25 cellular contexts compared by ENCODE assay signal in genomic region chr4:152340818-152341217, GRCh38.
"Had no signal": no experiment of that assay in that cellular context is flagged by ENCODE, and none has a peak within 500 bp of the region (broad histone marks: within the 10 kb centered on the region; RNA-seq: fewer than 3 reads in every experiment).

No MANE protein-coding gene starts in this region.

- H3K27me3 Mint-ChIP-seq: activated CD4-positive, alpha-beta memory T cell treated with anti-CD3 and anti-CD28 coated beads for 36 hours; activated naive CD8-positive, alpha-beta T cell treated with anti-CD3 and anti-CD28 coated beads for 36 hours; naive thymus-derived CD8-positive, alpha-beta T cell had no signal

- H3K4me1 Mint-ChIP-seq: neural crest cell had no signal

- H3K27me3 ChIP-seq: adrenal gland, brain microvascular endothelial cell, pancreas had no signal

- H3K4me1 ChIP-seq: adrenal gland, pancreas, prostate gland had no signal

- H3K4me3 ChIP-seq: adrenal gland, coronary artery, pancreas, prostate gland, thoracic aorta had no signal

- H3K27ac ChIP-seq: adrenal gland, brain microvascular endothelial cell, coronary artery, pancreas, prostate gland, thoracic aorta, VCaP had no signal

- ATAC-seq: activated CD4-positive, CD25-positive, alpha-beta regulatory T cell treated with anti-CD3 and anti-CD28 coated beads, Interleukin-2, amount 50 U/mL, for 24 hours; left colon; naive thymus-derived CD8-positive, alpha-beta T cell had no signal

- DNase-seq: activated CD4-positive, alpha-beta memory T cell treated with anti-CD3 and anti-CD28 coated beads for 36 hours; activated CD4-positive, alpha-beta T cell treated with anti-CD3 and anti-CD28 coated beads for 48 hours; activated CD8-positive, alpha-beta memory T cell treated with anti-CD3 and anti-CD28 coated beads, Interleukin-2, amount 50 U/mL, for 4 hours; activated effector memory CD4-positive, alpha-beta T cell treated with anti-CD3 and anti-CD28 coated beads, Interleukin-2, amount 50 U/mL, for 16 hours; activated naive CD4-positive, alpha-beta T cell treated with anti-CD3 and anti-CD28 coated beads for 36 hours; activated naive CD8-positive, alpha-beta T cell treated with anti-CD3 and anti-CD28 coated beads for 36 hours; activated T-cell treated with anti-CD3 and anti-CD28 coated beads, Interleukin-2, amount 50 U/mL, for 1 hour; adrenal gland; brain microvascular endothelial cell; head of caudate nucleus; hippocampal formation; left colon; midbrain; naive thymus-derived CD8-positive, alpha-beta T cell; nucleus accumbens; pancreas; stimulated activated naive CD4-positive, alpha-beta T cell; trophoblast cell had no signal

- H3K9me3 Mint-ChIP-seq: activated CD4-positive, alpha-beta memory T cell treated with anti-CD3 and anti-CD28 coated beads for 36 hours; activated naive CD4-positive, alpha-beta T cell treated with anti-CD3 and anti-CD28 coated beads for 36 hours; activated naive CD8-positive, alpha-beta T cell treated with anti-CD3 and anti-CD28 coated beads for 36 hours; activated T-helper 1 cell treated with anti-CD3 and anti-CD28 coated beads, Interleukin-12 subunit alpha, Interleukin-12 subunit beta, Interleukin-2, Interleukin-4 antibody, amounts not matched to agents 30 ng/mL and 10 ng/mL and 1 ng/mL, durations not matched to agents 14 hours and 24 hours and 36 hours; neural crest cell had no signal

- H3K4me3 Mint-ChIP-seq: activated CD4-positive, alpha-beta memory T cell treated with anti-CD3 and anti-CD28 coated beads for 36 hours; activated naive CD4-positive, alpha-beta T cell treated with anti-CD3 and anti-CD28 coated beads for 36 hours; activated naive CD8-positive, alpha-beta T cell treated with anti-CD3 and anti-CD28 coated beads for 36 hours; activated T-helper 1 cell treated with anti-CD3 and anti-CD28 coated beads, Interleukin-12 subunit alpha, Interleukin-12 subunit beta, Interleukin-2, Interleukin-4 antibody, amounts not matched to agents 30 ng/mL and 10 ng/mL and 1 ng/mL, durations not matched to agents 14 hours and 24 hours and 36 hours; naive thymus-derived CD8-positive, alpha-beta T cell; neural crest cell had no signal

- H3K9me3 ChIP-seq: pancreas, prostate gland, thoracic aorta had no signal

- H3K27ac Mint-ChIP-seq: activated CD4-positive, alpha-beta memory T cell treated with anti-CD3 and anti-CD28 coated beads for 36 hours; activated naive CD4-positive, alpha-beta T cell treated with anti-CD3 and anti-CD28 coated beads for 36 hours; activated naive CD8-positive, alpha-beta T cell treated with anti-CD3 and anti-CD28 coated beads for 36 hours; activated T-helper 1 cell treated with anti-CD3 and anti-CD28 coated beads, Interleukin-12 subunit alpha, Interleukin-12 subunit beta, Interleukin-2, Interleukin-4 antibody, amounts not matched to agents 30 ng/mL and 10 ng/mL and 1 ng/mL, durations not matched to agents 14 hours and 24 hours and 36 hours had no signal

- H3K36me3 ChIP-seq: adrenal gland, brain microvascular endothelial cell, pancreas, prostate gland, thoracic aorta had no signal
